ENCODE assay signal across 29 cellular contexts in genomic region chr17:34788696-34789095, GRCh38.
"Had no signal": no experiment of that assay in that cellular context is flagged by ENCODE, and none has a peak within 500 bp of the region (broad histone marks: within the 10 kb centered on the region; RNA-seq: fewer than 3 reads in every experiment).

No MANE protein-coding gene starts in this region.

- H3K4me1 Mint-ChIP-seq: stimulated activated effector memory CD8-positive, alpha-beta T cell treated with anti-CD3 and anti-CD28 coated beads, Interleukin-12 subunit alpha, Interleukin-12 subunit beta, amount 100 ng/mL, for 72 hours; stimulated activated memory B cell treated with anti-CD40 and anti-IgM and Interleukin-4, amounts not matched to agents 10 μg/mL and 1 μg/mL and 100 μg/mL, for 72 hours; stimulated activated naive B cell treated with anti-CD40 and anti-IgM and Interleukin-4, amounts not matched to agents 10 μg/mL and 1 μg/mL and 100 μg/mL, for 72 hours; stimulated activated naive CD8-positive, alpha-beta T cell treated with anti-CD3 and anti-CD28 coated beads, Interleukin-15, amount 100 ng/mL, for 72 hours had no signal

- H3K27ac Mint-ChIP-seq: stimulated activated effector memory CD8-positive, alpha-beta T cell treated with anti-CD3 and anti-CD28 coated beads, Interleukin-12 subunit alpha, Interleukin-12 subunit beta, amount 100 ng/mL, for 72 hours; stimulated activated memory B cell treated with anti-CD40 and anti-IgM and Interleukin-4, amounts not matched to agents 10 μg/mL and 1 μg/mL and 100 μg/mL, for 72 hours; stimulated activated naive B cell treated with anti-CD40 and anti-IgM and Interleukin-4, amounts not matched to agents 10 μg/mL and 1 μg/mL and 100 μg/mL, for 72 hours; stimulated activated naive CD8-positive, alpha-beta T cell treated with anti-CD3 and anti-CD28 coated beads, Interleukin-15, amount 100 ng/mL, for 72 hours; stimulated activated naive CD8-positive, alpha-beta T cell treated with anti-CD3 and anti-CD28 coated beads, Interleukin-15, Interleukin-2, amounts not matched to agents 100 ng/mL and 50 ng/mL, for 24 hours; type B pancreatic cell had no signal

- ATAC-seq: stimulated activated effector memory CD8-positive, alpha-beta T cell treated with anti-CD3 and anti-CD28 coated beads, Interleukin-12 subunit alpha, Interleukin-12 subunit beta, amount 100 ng/mL, for 72 hours; stimulated activated memory B cell treated with anti-CD40 and anti-IgM and Interleukin-4, amounts not matched to agents 10 μg/mL and 1 μg/mL and 100 μg/mL, for 72 hours; stimulated activated naive B cell treated with anti-CD40 and anti-IgM and Interleukin-4, amounts not matched to agents 10 μg/mL and 1 μg/mL and 100 μg/mL, for 72 hours; stimulated activated naive CD8-positive, alpha-beta T cell treated with anti-CD3 and anti-CD28 coated beads, Interleukin-15, amount 100 ng/mL, for 72 hours; stimulated activated naive CD8-positive, alpha-beta T cell treated with anti-CD3 and anti-CD28 coated beads, Interleukin-15, Interleukin-2, amounts not matched to agents 100 U/mL and 50 U/mL, for 24 hours; upper lobe of right lung had no signal

- H3K36me3 Mint-ChIP-seq: stimulated activated effector memory CD8-positive, alpha-beta T cell treated with anti-CD3 and anti-CD28 coated beads, Interleukin-12 subunit alpha, Interleukin-12 subunit beta, amount 100 ng/mL, for 72 hours; stimulated activated memory B cell treated with anti-CD40 and anti-IgM and Interleukin-4, amounts not matched to agents 10 μg/mL and 1 μg/mL and 100 μg/mL, for 72 hours; stimulated activated naive B cell treated with anti-CD40 and anti-IgM and Interleukin-4, amounts not matched to agents 10 μg/mL and 1 μg/mL and 100 μg/mL, for 72 hours; type B pancreatic cell had no signal

- H3K4me3 ChIP-seq: stomach, suprapubic skin, testis, thoracic aorta, thyroid gland, tibial artery, tibial nerve, transverse colon, upper lobe of left lung, upper lobe of right lung, uterus, vagina had no signal

- FAIRE-seq: urothelium cell line had no signal

- H3K9me3 ChIP-seq: stomach, suprapubic skin, testis, thoracic aorta, thyroid gland, tibial artery, tibial nerve, transverse colon, upper lobe of left lung, upper lobe of right lung, uterus, vagina had no signal

- H3K4me1 ChIP-seq: stomach, suprapubic skin, testis, thyroid gland, tibial artery, tibial nerve, transverse colon, upper lobe of left lung, upper lobe of right lung, uterus, vagina had no signal

- H3K27ac ChIP-seq: stomach, suprapubic skin, testis, thoracic aorta, thyroid gland, tibial artery, tibial nerve, transverse colon, upper lobe of left lung, upper lobe of right lung, uterus, vagina had no signal

- H3K36me3 ChIP-seq: stomach, suprapubic skin, thoracic aorta, thyroid gland, tibial artery, tibial nerve, transverse colon, upper lobe of left lung, upper lobe of right lung, uterus, vagina had no signal

- H3K4me3 Mint-ChIP-seq: stimulated activated effector memory CD8-positive, alpha-beta T cell treated with anti-CD3 and anti-CD28 coated beads, Interleukin-12 subunit alpha, Interleukin-12 subunit beta, amount 100 ng/mL, for 72 hours; stimulated activated memory B cell treated with anti-CD40 and anti-IgM and Interleukin-4, amounts not matched to agents 10 μg/mL and 1 μg/mL and 100 μg/mL, for 72 hours; stimulated activated naive B cell treated with anti-CD40 and anti-IgM and Interleukin-4, amounts not matched to agents 10 μg/mL and 1 μg/mL and 100 μg/mL, for 72 hours; stimulated activated naive CD8-positive, alpha-beta T cell treated with anti-CD3 and anti-CD28 coated beads, Interleukin-15, amount 100 ng/mL, for 72 hours; stimulated activated naive CD8-positive, alpha-beta T cell treated with anti-CD3 and anti-CD28 coated beads, Interleukin-15, Interleukin-2, amounts not matched to agents 100 ng/mL and 50 ng/mL, for 24 hours; type B pancreatic cell had no signal

- DNase-seq: stimulated activated CD4-positive, alpha-beta T cell treated with anti-CD3 and anti-CD28 coated beads, Interleukin-2, amount 100 ng/mL, for 48 hours; stimulated activated CD4-positive, alpha-beta T cell treated with anti-CD3 and anti-CD28 coated beads, Interleukin-4, amount 100 ng/mL, for 1 hour; stimulated activated CD4-positive, alpha-beta T cell treated with anti-CD3 and anti-CD28 coated beads, Interleukin-4, amount 100 ng/mL, for 24 hours; stimulated activated CD4-positive, alpha-beta T cell treated with anti-CD3 and anti-CD28 coated beads, Interleukin-4, amount 100 ng/mL, for 4 hours; stimulated activated CD8-positive, alpha-beta memory T cell treated with anti-CD3 and anti-CD28 coated beads, Interleukin-4, amount 100 ng/mL, for 48 hours; stimulated activated naive B cell treated with anti-CD40 and anti-IgM and Interleukin-4, amounts not matched to agents 10 μg/mL and 1 μg/mL and 100 μg/mL, for 72 hours; stimulated activated naive CD4-positive, alpha-beta T cell; stimulated activated naive CD4-positive, alpha-beta T cell treated with Interleukin-2 at 50 U/mL for 16 hours; stimulated activated naive CD8-positive, alpha-beta T cell treated with anti-CD3 and anti-CD28 coated beads, Interleukin-15, amount 100 ng/mL, for 72 hours; stimulated activated naive CD8-positive, alpha-beta T cell treated with anti-CD3 and anti-CD28 coated beads, Interleukin-15, Interleukin-2, amounts not matched to agents 100 U/mL and 50 U/mL, for 24 hours; stomach; substantia nigra; testis; thyroid gland; tibial artery; transverse colon; trophoblast cell; upper lobe of left lung; upper lobe of right lung; uterus had no signal

- H3K9me3 Mint-ChIP-seq: stimulated activated effector memory CD8-positive, alpha-beta T cell treated with anti-CD3 and anti-CD28 coated beads, Interleukin-12 subunit alpha, Interleukin-12 subunit beta, amount 100 ng/mL, for 72 hours; stimulated activated memory B cell treated with anti-CD40 and anti-IgM and Interleukin-4, amounts not matched to agents 10 μg/mL and 1 μg/mL and 100 μg/mL, for 72 hours; stimulated activated naive B cell treated with anti-CD40 and anti-IgM and Interleukin-4, amounts not matched to agents 10 μg/mL and 1 μg/mL and 100 μg/mL, for 72 hours; stimulated activated naive CD8-positive, alpha-beta T cell treated with anti-CD3 and anti-CD28 coated beads, Interleukin-15, amount 100 ng/mL, for 72 hours; stimulated activated naive CD8-positive, alpha-beta T cell treated with anti-CD3 and anti-CD28 coated beads, Interleukin-15, Interleukin-2, amounts not matched to agents 100 ng/mL and 50 ng/mL, for 24 hours; type B pancreatic cell had no signal

- H3K27me3 ChIP-seq: testis, thyroid gland, tibial artery, tibial nerve, transverse colon, upper lobe of left lung, uterus, vagina had no signal
